ENCODE assay signal across 17 cellular contexts in genomic region chr7:33874943-33875342, GRCh38. TPM values are rescaled to one million over a fixed set of nuclear protein-coding genes. Genes with fewer than 3 reads are reported as not detected.
DNase-seq lines count a peak whose midpoint lies in the region; ATAC-seq, FAIRE-seq and TF ChIP-seq lines count a peak whose summit lies in the region.
"Had no signal": no experiment of that assay in that cellular context is flagged by ENCODE, and none has a peak within 500 bp of the region (broad histone marks: within the 10 kb centered on the region; RNA-seq: fewer than 3 reads in every experiment).

No MANE protein-coding gene starts in this region.

- H3K4me2 ChIP-seq in osteoblast (ENCODE audit: insufficient read depth, low read length) (peak overlapping the region; percentile 81), HepG2 (ENCODE audit: low read depth, low read length) (no peak overlapping the region)

- H3K27ac Mint-ChIP-seq in CD8-positive, alpha-beta T cell, result no peak overlapping the region
- H3K27ac Mint-ChIP-seq: nephron progenitor cell had no signal

- in situ Hi-C loops in G401 (cut with HindIII; ENCODE audit: low sequenced_read_pairs), result no loop called here
- in situ Hi-C loops in HepG2 (cut with HindIII; ENCODE audit: extremely low pct_ligation_motif_present, low pct_unique_long_range_greater_than_20kb), result no loop called here

- DNase-seq in AG04450 (ENCODE audit: low read depth, low spot score) (no peak), NCI-H446 (lab: John Stamatoyannopoulos, UW) (peak; percentile 13 to 78), esophagus muscularis mucosa (ENCODE audit: extremely low spot score) (peak; percentile 17), osteoblast (ENCODE audit: insufficient read length, low spot score, missing footprints) (no peak), small intestine (no peak), G401 (ENCODE audit: low spot score) (no peak), HepG2 (ENCODE audit: low spot score) (no peak)
- DNase-seq in CD8-positive, alpha-beta T cell, result no peak
- DNase-seq: activated CD4-positive, alpha-beta T cell treated with anti-CD3 and anti-CD28 coated beads, Interleukin-2, amount 50 U/mL, for 48 hours; BE2C; Kasumi-1; NCI-H2171 treated with DMSO at 0.1 percent for 48 hours; nephron progenitor cell; stimulated activated CD4-positive, alpha-beta T cell treated with anti-CD3 and anti-CD28 coated beads, Interleukin-15, amount 100 ng/mL, for 24 hours had no signal

- H3K36me3 Mint-ChIP-seq in CD8-positive, alpha-beta T cell, result no peaks in the 10 kb centered on the region

- TF ChIP-seq RAD21 in HepG2 (CRISPR knock-in tag; IDR thresholded peaks at IDR 0.05), result no peak

- H4K20me1 ChIP-seq in osteoblast (ENCODE audit: insufficient read depth, low read length) (no peaks in the 10 kb centered on the region), HepG2 (ENCODE audit: insufficient read depth, low read length) (no peaks in the 10 kb centered on the region)

- no peak overlapping the region for H3K4me3 Mint-ChIP-seq in CD8-positive, alpha-beta T cell
- H3K4me3 Mint-ChIP-seq: nephron progenitor cell had no signal

- intact Hi-C loops in esophagus muscularis mucosa (cut with DNase I) (no loop called here), HepG2 (cut with micrococcal nuclease; ENCODE audit: unreplicated experiment) (no loop called here)
- intact Hi-C loops in CD8-positive, alpha-beta T cell (cut with DNase I, micrococcal nuclease), result no loop called here

- 66% methylated on average over 5 of the region's 5 CpGs for WGBS in esophagus muscularis mucosa
- WGBS in small intestine, 3 donors, result 58 to 76% (median 65%) methylated on average over 5 of the region's 5 CpGs
- WGBS in HepG2 (ENCODE audit: low lambda C conversion rate), result 6% methylated on average over 5 of the region's 5 CpGs

- FAIRE-seq in small intestine (lab: Jason Lieb, UNC) (no peak), HepG2 (lab: Jason Lieb, UNC) (no peak)
- FAIRE-seq: colon, G401.6 had no signal

- no peaks in the 10 kb centered on the region for H3K9me3 ChIP-seq in AG04450 (ENCODE audit: control insufficient read depth, insufficient read depth, low read length)
- H3K9me3 ChIP-seq in esophagus muscularis mucosa, result no peaks in the 10 kb centered on the region
- H3K9me3 ChIP-seq in osteoblast (ENCODE audit: low read depth, low read length), result no peaks in the 10 kb centered on the region
- no peaks in the 10 kb centered on the region for H3K9me3 ChIP-seq in small intestine (ENCODE audit: control insufficient read depth, low read depth)
- no peaks in the 10 kb centered on the region for H3K9me3 ChIP-seq in CD8-positive, alpha-beta T cell (ENCODE audit: low read length)
- H3K9me3 ChIP-seq in HepG2 (ENCODE audit: low read length), result no peaks in the 10 kb centered on the region
- H3K9me3 ChIP-seq: BE2C had no signal

- H3K27me3 Mint-ChIP-seq in CD8-positive, alpha-beta T cell (ENCODE audit: low read depth), result peaks cover 12% of the 10 kb centered on the region

- H2AFZ ChIP-seq in osteoblast (ENCODE audit: low read length) (no peak overlapping the region), HepG2 (ENCODE audit: low read length) (no peak overlapping the region)

- TF ChIP-seq CTCF in AG04450 (IDR thresholded peaks at IDR 0.05; ENCODE audit: low read depth, low read length), result no peak
- TF ChIP-seq CTCF in esophagus muscularis mucosa (IDR thresholded peaks at IDR 0.05), result no peak
- no peak for TF ChIP-seq CTCF in osteoblast (IDR thresholded peaks at IDR 0.05; ENCODE audit: extremely low read depth, low read depth, low read length)
- no peak for TF ChIP-seq CTCF in CD8-positive, alpha-beta T cell (IDR thresholded peaks at IDR 0.05)
- TF ChIP-seq CTCF in HepG2 (CRISPR knock-in tag; IDR thresholded peaks at IDR 0.05), result no peak

- no peak for TF ChIP-seq EP300 in esophagus muscularis mucosa (IDR thresholded peaks at IDR 0.05)
- TF ChIP-seq EP300 in HepG2 (IDR thresholded peaks at IDR 0.05; ENCODE audit: low read depth in 2 of 2, low read length in 2 of 2), result no peak
- no peak for TF ChIP-seq EP300 in HepG2 (CRISPR knock-in tag; IDR thresholded peaks at IDR 0.05; ENCODE audit: borderline replicate concordance)

- no peaks in the 10 kb centered on the region for H3K9me3 Mint-ChIP-seq in CD8-positive, alpha-beta T cell
- H3K9me3 Mint-ChIP-seq: nephron progenitor cell had no signal

- H3K27ac ChIP-seq in AG04450 (ENCODE audit: low read depth, low read length) (peak overlapping the region; percentile 59), esophagus muscularis mucosa (replicated peaks in 1 of 4) (no peak overlapping the region), osteoblast (ENCODE audit: low read depth, low read length) (peak overlapping the region; percentile 90), small intestine (ENCODE audit: low read depth in 1 of 2, low read length in 1 of 2) (no peak overlapping the region), HepG2 (ENCODE audit: extremely low read length, insufficient read depth, low read length) (no peak overlapping the region)
- H3K27ac ChIP-seq in CD8-positive, alpha-beta T cell (ENCODE audit: low read depth, low read length), result no peak overlapping the region

- no peak overlapping the region for H3K4me3 ChIP-seq in AG04450 (ENCODE audit: low read depth, low read length)
- no peak overlapping the region for H3K4me3 ChIP-seq in esophagus muscularis mucosa
- H3K4me3 ChIP-seq in osteoblast (ENCODE audit: insufficient read depth, low read length), result peak overlapping the region; percentile 27
- no peak overlapping the region for H3K4me3 ChIP-seq in small intestine (ENCODE audit: low read depth in 1 of 2, low read length in 2 of 2)
- H3K4me3 ChIP-seq in CD8-positive, alpha-beta T cell (ENCODE audit: low read depth, low read length), result no peak overlapping the region
- H3K4me3 ChIP-seq in HepG2 (replicated peaks in 1 of 3; ENCODE audit: insufficient read depth in 1 of 3, low read depth in 2 of 3, low read length in 3 of 3), result no peak overlapping the region

- H3K79me2 ChIP-seq in osteoblast (ENCODE audit: insufficient read depth, low read length) (no peaks in the 10 kb centered on the region), HepG2 (ENCODE audit: insufficient read depth, low read length) (no peaks in the 10 kb centered on the region)

- no peak for ATAC-seq in CD8-positive, alpha-beta T cell
- no peak for ATAC-seq in HepG2

- H3K9ac ChIP-seq in HepG2 (ENCODE audit: insufficient read depth, low read depth, low read length), result no peak overlapping the region

- no TSS peak for BruUV-seq in HepG2 (replicated peaks; lab: Mats Ljungman, UMichigan)

- TF ChIP-seq POLR2A in esophagus muscularis mucosa (IDR thresholded peaks at IDR 0.05; ENCODE audit: low read depth) (no peak), HepG2 (IDR thresholded peaks at IDR 0.05; ENCODE audit: insufficient read depth in 1 of 2, low read depth in 2 of 2, low read length in 2 of 2) (no peak)

- peaks cover 0 to 5% (median 0%) of the 10 kb centered on the region in 4 donors for H3K4me1 ChIP-seq in esophagus muscularis mucosa
- H3K4me1 ChIP-seq in osteoblast (ENCODE audit: insufficient read depth, low read length), result peaks cover 47% of the 10 kb centered on the region
- H3K4me1 ChIP-seq in small intestine (ENCODE audit: control insufficient read depth in 2 of 2, insufficient read depth in 1 of 2, low read depth in 1 of 2, low read length in 1 of 2), result no peaks in the 10 kb centered on the region
- H3K4me1 ChIP-seq in CD8-positive, alpha-beta T cell (ENCODE audit: insufficient read depth, low read length), result no peaks in the 10 kb centered on the region
- H3K4me1 ChIP-seq in HepG2 (ENCODE audit: insufficient read depth, low read length), result no peaks in the 10 kb centered on the region
- H3K4me1 ChIP-seq: BE2C had no signal

- no peaks in the 10 kb centered on the region for H3K4me1 Mint-ChIP-seq in CD8-positive, alpha-beta T cell (ENCODE audit: low read depth)

- CTCF ChIA-PET in AG04450 (lab: Charles Lee) (no interaction called here), HepG2 (lab: Yijun Ruan, JAX; ENCODE audit: low intra/inter-chr PET ratio, low total read pairs) (no interaction called here)
- CTCF ChIA-PET in CD8-positive, alpha-beta T cell (lab: Charles Lee), result no interaction called here

- POLR2A ChIA-PET in AG04450 (lab: Yijun Ruan, JAX) (no interaction called here), HepG2 (lab: Yijun Ruan, JAX) (no interaction called here)
- POLR2A ChIA-PET in CD8-positive, alpha-beta T cell (lab: Charles Lee), result no interaction called here

- H3K27me3 ChIP-seq in AG04450 (ENCODE audit: control insufficient read depth, insufficient read depth, low read length), result no peaks in the 10 kb centered on the region
- H3K27me3 ChIP-seq in esophagus muscularis mucosa, result no peaks in the 10 kb centered on the region
- H3K27me3 ChIP-seq in osteoblast (ENCODE audit: insufficient read depth, low read length), result no peaks in the 10 kb centered on the region
- H3K27me3 ChIP-seq in small intestine (ENCODE audit: control insufficient read depth in 2 of 2, insufficient read depth in 2 of 2, low read length in 2 of 2), result no peaks in the 10 kb centered on the region
- no peaks in the 10 kb centered on the region for H3K27me3 ChIP-seq in CD8-positive, alpha-beta T cell (ENCODE audit: insufficient read depth, low read length)
- peaks cover 0 to 4% of the 10 kb centered on the region in 2 experiments; a peak in 2 of 5 replicates for H3K27me3 ChIP-seq in HepG2 (ENCODE audit: control insufficient read depth in 1 of 2, insufficient read depth in 2 of 2, low read length in 2 of 2)

- no peaks in the 10 kb centered on the region for H3K36me3 ChIP-seq in esophagus muscularis mucosa
- no peaks in the 10 kb centered on the region for H3K36me3 ChIP-seq in osteoblast (ENCODE audit: insufficient read depth, low read length)
- H3K36me3 ChIP-seq in small intestine (ENCODE audit: control insufficient read depth in 2 of 2, insufficient read depth in 2 of 2, low read length in 2 of 2), result no peaks in the 10 kb centered on the region
- no peaks in the 10 kb centered on the region for H3K36me3 ChIP-seq in CD8-positive, alpha-beta T cell (ENCODE audit: insufficient read depth, low read length)
- H3K36me3 ChIP-seq in HepG2 (replicated peaks in 1 of 2; ENCODE audit: control insufficient read depth in 1 of 2, insufficient read depth in 2 of 2, low read length in 2 of 2), result no peaks in the 10 kb centered on the region
- H3K36me3 ChIP-seq: BE2C had no signal

RNA-seq across cellular contexts. Expression of gene BMPER, which starts 30.4 kb away (rescaled TPM):
- 0.97 and 1.1 TPM in 2 replicates for polyA plus RNA-seq in AG04450 (2011; rRNA removed)
- 1.3 and 1.8 TPM in 2 replicates for polyA minus RNA-seq in AG04450 (2011; rRNA and poly(A)+ RNA removed)
- total RNA-seq in esophagus muscularis mucosa, result 1 to 10 TPM in 3 of 4 donors, under 1 TPM in 1; 0.65 to 6.5 (median 3.5) TPM
- 9.7 and 11.2 TPM in 2 replicates for total RNA-seq in osteoblast
- 1 to 10 TPM in 2 of 3 donors, not detected in 1; 1.1 to 1.2 TPM for polyA plus RNA-seq in small intestine
- not detected in 2 replicates for total RNA-seq in G401 (2014; rRNA removed; shearing (Covaris generic))
- total RNA-seq in CD8-positive, alpha-beta T cell, result not detected
- total RNA-seq in HepG2 (2016; rRNA removed; fragmentation: Illumina TruSeq; extraction: Trizol), result not detected in 2 replicates
- not detected in 2 replicates for total RNA-seq in HepG2 (2016; cell fraction: cytosol; rRNA removed; fragmentation: Illumina TruSeq; extraction: Trizol; ENCODE audit: low read depth)
- not detected in 2 replicates for total RNA-seq in HepG2 (2016; cell fraction: insoluble cytoplasmic fraction; rRNA removed; fragmentation: Illumina TruSeq; extraction: Trizol)
- not detected in 2 replicates for total RNA-seq in HepG2 (2016; cell fraction: membrane; rRNA removed; fragmentation: Illumina TruSeq; extraction: Trizol)
- not detected in 2 replicates for total RNA-seq in HepG2 (2016; cell fraction: nucleus; rRNA removed; fragmentation: Illumina TruSeq; extraction: Trizol)
- not detected in 2 replicates for polyA plus RNA-seq in HepG2 (2011; rRNA removed)
- polyA plus RNA-seq in HepG2 (2011; cell fraction: cytosol; rRNA removed), result 0.01 TPM in 1 of 2 replicates, not detected in the other
- polyA plus RNA-seq in HepG2 (2011; cell fraction: nucleus; rRNA removed), result 0.24 and 0.45 TPM in 2 replicates
- 0.07 and 0.12 TPM in 2 replicates for polyA plus RNA-seq in HepG2 (2012)
- not detected in 2 replicates for polyA plus RNA-seq in HepG2 (2016; cell fraction: cytosol; fragmentation: Illumina TruSeq; extraction: Trizol; ENCODE audit: low read depth)
- polyA plus RNA-seq in HepG2 (2016; cell fraction: insoluble cytoplasmic fraction; fragmentation: Illumina TruSeq; extraction: Trizol; ENCODE audit: low read depth), result not detected in 2 replicates
- polyA plus RNA-seq in HepG2 (2016; cell fraction: membrane; fragmentation: Illumina TruSeq; extraction: Trizol; ENCODE audit: low read depth), result not detected in 2 replicates
- not detected in 2 replicates for polyA plus RNA-seq in HepG2 (2016; cell fraction: nucleus; fragmentation: Illumina TruSeq; extraction: Trizol; ENCODE audit: insufficient read depth, low read depth)
- 0.16 TPM in 1 of 2 replicates, not detected in the other for polyA minus RNA-seq in HepG2 (2011; rRNA and poly(A)+ RNA removed; ENCODE audit: low replicate concordance)
- polyA minus RNA-seq in HepG2 (2011; cell fraction: cytosol; rRNA and poly(A)+ RNA removed), result not detected in 2 replicates
- polyA minus RNA-seq in HepG2 (2011; cell fraction: nucleus; rRNA and poly(A)+ RNA removed), result 0.26 and 0.62 TPM in 2 replicates
- total RNA-seq: T-helper 2 cell treated with Interferon-gamma antibody and Interleukin-4, amounts not matched to agents 100 ng/mL and 5 ng/mL, for 36 hours had no signal

Comparison
In these comparisons a context has a peak if more than half of its experiments do, and no peak if none do; other contexts are left out.
1. DNase-seq: peak in NCI-H446 (2 of 2) and esophagus muscularis mucosa (single experiment); none in AG04450 (single experiment), osteoblast (single experiment), small intestine (single experiment), G401 (single experiment), CD8-positive, alpha-beta T cell (0 of 7) and HepG2 (single experiment).
2. H3K27ac ChIP-seq: peak in AG04450 (single experiment) and osteoblast (single experiment); none in esophagus muscularis mucosa (0 of 4), small intestine (0 of 2), CD8-positive, alpha-beta T cell (single experiment) and HepG2 (single experiment).